Comparison of ENCODE assay signal across 15 cellular contexts in genomic region chr6:1574895-1575212, GRCh38. TPM values are rescaled to one million over a fixed set of nuclear protein-coding genes. Genes with fewer than 3 reads are reported as not detected.
DNase-seq lines count a peak whose midpoint lies in the region; ATAC-seq and TF ChIP-seq lines count a peak whose summit lies in the region.
"Had no signal": no experiment of that assay in that cellular context is flagged by ENCODE, and none has a peak within 500 bp of the region (broad histone marks: within the 10 kb centered on the region; RNA-seq: fewer than 3 reads in every experiment).

No MANE protein-coding gene starts in this region.

- no peaks in the 10 kb centered on the region for H3K27me3 ChIP-seq in endodermal cell (ENCODE audit: control insufficient read depth, insufficient read depth, low read length, poor library complexity, severe bottlenecking)
- H3K27me3 ChIP-seq in thyroid gland = no peaks in the 10 kb centered on the region
- H3K27me3 ChIP-seq in effector memory CD4-positive, alpha-beta T cell (replicated peaks; ENCODE audit: control insufficient read depth, insufficient read depth, low read length, poor library complexity, severe bottlenecking) = no peaks in the 10 kb centered on the region

- no peaks in the 10 kb centered on the region for H3K9me3 ChIP-seq in SK-N-MC (ENCODE audit: low read depth, low read length)
- H3K9me3 ChIP-seq in endodermal cell (ENCODE audit: control insufficient read depth, low read length) = peaks cover 12% of the 10 kb centered on the region
- H3K9me3 ChIP-seq in thyroid gland = no peaks in the 10 kb centered on the region
- peaks cover 5% of the 10 kb centered on the region for H3K9me3 ChIP-seq in effector memory CD4-positive, alpha-beta T cell (ENCODE audit: control insufficient read depth, low read length)

- TF ChIP-seq CTCF in endodermal cell (conservative IDR thresholded peaks at IDR 0.05) (no peak), neural crest cell (conservative IDR thresholded peaks at IDR 0.05) (no peak), thyroid gland (IDR thresholded peaks at IDR 0.05) (no peak)

- H3K4me1 ChIP-seq in endodermal cell (ENCODE audit: control insufficient read depth, insufficient read depth, low read length) (peaks cover 13% of the 10 kb centered on the region), thyroid gland (peaks cover 7 to 15% of the 10 kb centered on the region in 2 donors)
- no peaks in the 10 kb centered on the region for H3K4me1 ChIP-seq in effector memory CD4-positive, alpha-beta T cell (ENCODE audit: control insufficient read depth, insufficient read depth, low read length, poor library complexity, severe bottlenecking)

- H3K4me3 Mint-ChIP-seq in endodermal cell = no peak overlapping the region
- no peak overlapping the region for H3K4me3 Mint-ChIP-seq in neural crest cell
- H3K4me3 Mint-ChIP-seq: activated CD4-positive, alpha-beta T cell treated with anti-CD3 and anti-CD28 coated beads for 36 hours; activated naive CD8-positive, alpha-beta T cell treated with anti-CD3 and anti-CD28 coated beads, Interleukin-2, amount 50 U/mL, for 24 hours; CD14-positive monocyte had no signal

- DNase-seq in SK-N-MC (ENCODE audit: low read depth, low spot score) = no peak
- no peak for DNase-seq in endodermal cell
- no peak for DNase-seq in neural crest cell (ENCODE audit: low read depth, low spot score)
- peak in 1 of 2 donors; percentile 14 for DNase-seq in thyroid gland
- no peak for DNase-seq in effector memory CD4-positive, alpha-beta T cell
- DNase-seq in stimulated activated CD4-positive, alpha-beta T cell treated with anti-CD3 and anti-CD28 coated beads, Interleukin-4, amount 100 ng/mL, for 24 hours = no peak
- DNase-seq: activated CD4-positive, alpha-beta T cell treated with anti-CD3 and anti-CD28 coated beads for 36 hours; activated naive CD8-positive, alpha-beta T cell treated with anti-CD3 and anti-CD28 coated beads, Interleukin-2, amount 50 U/mL, for 24 hours; activated T-cell treated with anti-CD3 and anti-CD28 coated beads, Interleukin-2, amount 50 U/mL, for 1 hour; NCI-H2081; SHP77 had no signal

- H3K36me3 ChIP-seq in SK-N-MC (ENCODE audit: insufficient read depth, low read length) (no peaks in the 10 kb centered on the region), endodermal cell (ENCODE audit: control insufficient read depth, insufficient read depth, low read length) (no peaks in the 10 kb centered on the region), thyroid gland (no peaks in the 10 kb centered on the region)
- H3K36me3 ChIP-seq in effector memory CD4-positive, alpha-beta T cell (ENCODE audit: control insufficient read depth, insufficient read depth, low read length) = no peaks in the 10 kb centered on the region

- H3K4me3 ChIP-seq in SK-N-MC = peak overlapping the region; percentile 8; the same call in 1 of the 2 replicates
- H3K4me3 ChIP-seq in endodermal cell (ENCODE audit: low read length) = no peak overlapping the region
- no peak overlapping the region for H3K4me3 ChIP-seq in thyroid gland (replicated peaks in 1 of 3)
- H3K4me3 ChIP-seq in effector memory CD4-positive, alpha-beta T cell (ENCODE audit: insufficient read depth, low read depth, low read length, poor library complexity, severe bottlenecking) = no peak overlapping the region

- no peak for ATAC-seq in GM21367 (IDR thresholded peaks at IDR 0.05; ENCODE audit: unreplicated experiment)
- ATAC-seq: activated CD4-positive, alpha-beta T cell treated with anti-CD3 and anti-CD28 coated beads for 36 hours; activated naive CD8-positive, alpha-beta T cell treated with anti-CD3 and anti-CD28 coated beads, Interleukin-2, amount 50 U/mL, for 24 hours had no signal

- intact Hi-C loops in thyroid gland (cut with DNase I) = no loop called here

- peaks cover 13% of the 10 kb centered on the region for H3K9me3 Mint-ChIP-seq in endodermal cell
- peaks cover 12% of the 10 kb centered on the region for H3K9me3 Mint-ChIP-seq in neural crest cell

- H3K9ac ChIP-seq in SK-N-MC (ENCODE audit: insufficient read length) (peak overlapping the region; percentile 45), endodermal cell (ENCODE audit: extremely low read depth, low read length, poor library complexity, severe bottlenecking) (no peak overlapping the region)

- H3K27me3 Mint-ChIP-seq in endodermal cell (ENCODE audit: insufficient read depth) (peaks cover 15% of the 10 kb centered on the region), neural crest cell (ENCODE audit: low read depth) (no peaks in the 10 kb centered on the region)

- WGBS in endodermal cell (ENCODE audit: insufficient coverage in 1 of 2, insufficient read length in 1 of 2), 2 experiments = 22 to 26% methylated on average over 4 to 6 of the region's 6 CpGs
- WGBS in thyroid gland, 2 donors = 59 to 66% methylated on average over 6 of the region's 6 CpGs

- TF ChIP-seq POLR2A in thyroid gland (IDR thresholded peaks at IDR 0.05) = no peak

- 0 out of 2 replicates have a peak overlapping the region, but pooled peaks have one; percentile 15 for H3K27ac ChIP-seq in SK-N-MC
- H3K27ac ChIP-seq in endodermal cell (ENCODE audit: low read depth, low read length) = peak overlapping the region; percentile 45
- H3K27ac ChIP-seq in thyroid gland = peak overlapping the region; percentile 61 to 85 (median 62)
- no peak overlapping the region for H3K27ac ChIP-seq in effector memory CD4-positive, alpha-beta T cell (ENCODE audit: insufficient read depth, low read length, poor library complexity, severe bottlenecking)
- H3K27ac ChIP-seq: HL-60 had no signal

- H3K4me1 Mint-ChIP-seq in endodermal cell = peaks cover 27% of the 10 kb centered on the region
- peaks cover 31% of the 10 kb centered on the region for H3K4me1 Mint-ChIP-seq in neural crest cell
- H3K4me1 Mint-ChIP-seq: activated CD4-positive, alpha-beta T cell treated with anti-CD3 and anti-CD28 coated beads for 36 hours; activated naive CD8-positive, alpha-beta T cell treated with anti-CD3 and anti-CD28 coated beads, Interleukin-2, amount 50 U/mL, for 24 hours had no signal

- H3K27ac Mint-ChIP-seq in endodermal cell (peak overlapping the region; percentile 87), neural crest cell (ENCODE audit: unreplicated experiment) (peak overlapping the region; percentile 81)
- H3K27ac Mint-ChIP-seq: activated CD4-positive, alpha-beta T cell treated with anti-CD3 and anti-CD28 coated beads for 36 hours; activated naive CD8-positive, alpha-beta T cell treated with anti-CD3 and anti-CD28 coated beads, Interleukin-2, amount 50 U/mL, for 24 hours had no signal

- H3K36me3 Mint-ChIP-seq in endodermal cell (ENCODE audit: low read depth) = no peaks in the 10 kb centered on the region
- H3K36me3 Mint-ChIP-seq in neural crest cell (ENCODE audit: low read depth) = peaks cover 12% of the 10 kb centered on the region

RNA-seq across cellular contexts. Expression of gene FOXC1, which starts 34.9 kb away (rescaled TPM):
- 10 to 100 TPM in 1 of 2 donors, 1 to 10 TPM in 1; 7.1 to 10.1 TPM for total RNA-seq in endodermal cell
- polyA plus RNA-seq in endodermal cell (2013, experiment 1 of 2) = 2.5 TPM
- polyA plus RNA-seq in endodermal cell (2013, experiment 2 of 2) = 2.4 TPM
- total RNA-seq in neural crest cell = 1.7 and 1.8 TPM in 2 replicates
- total RNA-seq in thyroid gland = 1 to 10 TPM; 3.8 to 8.1 (median 5.5) TPM
- total RNA-seq: T-helper 2 cell treated with Interferon-gamma antibody and Interleukin-4, amounts not matched to agents 100 ng/mL and 5 ng/mL, for 36 hours had no signal
- polyA plus RNA-seq: CD14-positive monocyte had no signal
